Comparison of ENCODE assay signal across 14 cellular contexts in the genomic region with DNA sequence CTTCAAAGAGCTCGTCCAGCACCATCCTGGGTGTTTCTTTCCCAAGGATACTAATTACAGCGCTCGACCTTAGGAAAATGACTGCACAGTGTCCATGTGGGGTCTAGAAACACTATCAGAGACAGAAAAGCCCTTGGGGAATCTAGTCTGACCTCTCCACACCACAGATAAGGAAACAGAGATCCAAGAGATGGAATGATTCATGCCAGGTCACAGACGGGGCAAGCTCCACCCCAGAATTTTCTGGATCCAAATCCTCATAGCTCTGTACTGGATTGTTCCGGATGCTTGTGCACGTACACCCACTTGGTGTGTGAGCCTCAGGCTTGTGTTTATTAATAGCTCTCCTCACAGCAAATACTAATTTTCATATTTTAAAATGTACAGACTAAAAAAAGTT. TPM values are rescaled to one million over a fixed set of nuclear protein-coding genes. Genes with fewer than 3 reads are reported as not detected.
DNase-seq lines count a peak whose midpoint lies in the region; ATAC-seq, FAIRE-seq and TF ChIP-seq lines count a peak whose summit lies in the region.
"Had no signal": no experiment of that assay in that cellular context is flagged by ENCODE, and none has a peak within 500 bp of the region (broad histone marks: within the 10 kb centered on the region; RNA-seq: fewer than 3 reads in every experiment).

No MANE protein-coding gene starts in this region.

- no peaks in the 10 kb centered on the region for H3K9me3 ChIP-seq in BLaER1 treated with 17β-estradiol and CSF1 and Interleukin-3, amounts not matched to agents 10 nM and 100 nM (replicated peaks in 1 of 11)
- no peaks in the 10 kb centered on the region for H3K9me3 ChIP-seq in adrenal gland (replicated peaks in 1 of 3)
- H3K9me3 ChIP-seq in heart left ventricle = no peaks in the 10 kb centered on the region
- H3K9me3 ChIP-seq: prostate gland, SJSA1 had no signal

- TF ChIP-seq CTCF in adrenal gland (IDR thresholded peaks at IDR 0.05) = no peak
- no peak for TF ChIP-seq CTCF in heart left ventricle (IDR thresholded peaks at IDR 0.05)

- intact Hi-C loops in adrenal gland (cut with DNase I) (no loop called here), heart left ventricle (cut with DNase I) (no loop called here)

- H3K4me1 ChIP-seq in BLaER1 treated with 17β-estradiol and CSF1 and Interleukin-3, amounts not matched to agents 10 nM and 100 nM = peaks cover 22 to 47% (median 39%) of the 10 kb centered on the region in 10 experiments
- peaks cover 14 to 43% of the 10 kb centered on the region in 2 donors for H3K4me1 ChIP-seq in adrenal gland (replicated peaks in 1 of 2)
- peaks cover 0 to 82% (median 54%) of the 10 kb centered on the region in 12 donors for H3K4me1 ChIP-seq in heart left ventricle
- H3K4me1 ChIP-seq: prostate gland had no signal

- H3K9ac ChIP-seq in BLaER1 treated with 17β-estradiol and CSF1 and Interleukin-3, amounts not matched to agents 10 nM and 100 nM = peak overlapping the region in 3 of 11 experiments; percentile 7 to 20 (median 15); a peak in 1 of 22 replicates

- DNase-seq in adrenal gland (peak in 5 of 7 donors; percentile 36 to 68 (median 57)), heart left ventricle (peak in 3 of 5 donors; percentile 34 to 53 (median 49)), renal cortical epithelial cell (ENCODE audit: low read depth) (peak; percentile 39), GM12892 (ENCODE audit: insufficient read length) (no peak), SIG-M5 treated with dmso at 0.1 percent for 504 hours (lab: John Stamatoyannopoulos, UW; ENCODE audit: unreplicated experiment) (no peak)
- DNase-seq: activated CD4-positive, alpha-beta T cell treated with anti-CD3 and anti-CD28 coated beads for 36 hours; activated naive CD4-positive, alpha-beta T cell treated with anti-CD3 and anti-CD28 coated beads for 36 hours; islet precursor cell had no signal

- 0 out of 22 replicates have a peak, but pooled peaks cover 0 to 3% (median 0%) of the 10 kb centered on the region in 11 experiments for H3K36me3 ChIP-seq in BLaER1 treated with 17β-estradiol and CSF1 and Interleukin-3, amounts not matched to agents 10 nM and 100 nM
- H3K36me3 ChIP-seq in adrenal gland (replicated peaks in 1 of 2) (no peaks in the 10 kb centered on the region), heart left ventricle (no peaks in the 10 kb centered on the region)
- H3K36me3 ChIP-seq: prostate gland, SJSA1 had no signal

- TF ChIP-seq POLR2A in adrenal gland (IDR thresholded peaks at IDR 0.05) (no peak), heart left ventricle (IDR thresholded peaks at IDR 0.05) (no peak), GM12892 (IDR thresholded peaks at IDR 0.05; ENCODE audit: low read depth, low read length) (no peak)

- no peak for FAIRE-seq in GM12892 (lab: Jason Lieb, UNC)
- FAIRE-seq: H1 had no signal

- ATAC-seq in heart left ventricle (peak; percentile 64 to 79 (median 74)), GM21526 (IDR thresholded peaks at IDR 0.05; ENCODE audit: low FRiP score, unreplicated experiment) (no peak), GM18517 (IDR thresholded peaks at IDR 0.05; ENCODE audit: unreplicated experiment) (no peak)
- ATAC-seq: activated CD4-positive, alpha-beta T cell treated with anti-CD3 and anti-CD28 coated beads for 36 hours had no signal

- H3K4me3 ChIP-seq in BLaER1 treated with 17β-estradiol and CSF1 and Interleukin-3, amounts not matched to agents 10 nM and 100 nM = no peak overlapping the region
- no peak overlapping the region for H3K4me3 ChIP-seq in adrenal gland
- H3K4me3 ChIP-seq in heart left ventricle = no peak overlapping the region
- H3K4me3 ChIP-seq: prostate gland, SJSA1 had no signal

- peak overlapping the region; percentile 28 to 79 (median 69) for H3K4me2 ChIP-seq in BLaER1 treated with 17β-estradiol and CSF1 and Interleukin-3, amounts not matched to agents 10 nM and 100 nM

- H3K27ac ChIP-seq in BLaER1 treated with 17β-estradiol and CSF1 and Interleukin-3, amounts not matched to agents 10 nM and 100 nM = peak overlapping the region in 3 of 11 experiments; percentile 5 to 47 (median 45); a peak in 3 of 22 replicates
- H3K27ac ChIP-seq in adrenal gland = peak overlapping the region in 2 of 5 donors; percentile 73 to 83
- H3K27ac ChIP-seq in heart left ventricle = peak overlapping the region; percentile 54 to 93 (median 80)
- H3K27ac ChIP-seq: SJSA1 had no signal

- H3K27me3 ChIP-seq in BLaER1 treated with 17β-estradiol and CSF1 and Interleukin-3, amounts not matched to agents 10 nM and 100 nM = no peaks in the 10 kb centered on the region
- H3K27me3 ChIP-seq in adrenal gland = no peaks in the 10 kb centered on the region
- H3K27me3 ChIP-seq in heart left ventricle = no peaks in the 10 kb centered on the region
- H3K27me3 ChIP-seq: SJSA1 had no signal

- peaks cover 0 to 39% (median 0%) of the 10 kb centered on the region in 11 experiments; a peak in 5 of 22 replicates for H4K20me1 ChIP-seq in BLaER1 treated with 17β-estradiol and CSF1 and Interleukin-3, amounts not matched to agents 10 nM and 100 nM

- 27 to 44% (median 38%) methylated on average over 6 of the region's 6 CpGs for WGBS in adrenal gland, 4 donors
- 31 to 44% (median 38%) methylated on average over 6 of the region's 6 CpGs for WGBS in heart left ventricle, 4 donors

RNA-seq across cellular contexts. Expression of gene ABTB2, which starts 11.3 kb away (rescaled TPM):
- total RNA-seq in adrenal gland (10 to 100 TPM in 1 of 8 donors, 1 to 10 TPM in 7; 3.7 to 32.3 (median 6.7) TPM), heart left ventricle (10 to 100 TPM in 6 of 9 donors, 1 to 10 TPM in 3; 9.0 to 26.3 (median 12.5) TPM), renal cortical epithelial cell (36.5 and 44.1 TPM in 2 replicates)
- polyA plus RNA-seq in adrenal gland (1 to 10 TPM; 1.9 to 9.2 (median 2.8) TPM), heart left ventricle (10 to 100 TPM in 1 of 2 donors, 1 to 10 TPM in 1; 3.3 to 27.1 TPM)
- 1.5 TPM for polyA plus RNA-seq in GM12892 (2012; ENCODE audit: missing spikeins)

Comparison
In these comparisons a context has a peak if more than half of its experiments do, and no peak if none do; other contexts are left out.
1. DNase-seq: peak in adrenal gland (5 of 7), heart left ventricle (3 of 5) and renal cortical epithelial cell (single experiment); none in GM12892 (single experiment) and SIG-M5 treated with dmso at 0.1 percent for 504 hours (single experiment).
2. ATAC-seq: peak in heart left ventricle (4 of 4); none in GM21526 (single experiment) and GM18517 (single experiment).